ENCODE assay signal across 7 cellular contexts in the genomic region with DNA sequence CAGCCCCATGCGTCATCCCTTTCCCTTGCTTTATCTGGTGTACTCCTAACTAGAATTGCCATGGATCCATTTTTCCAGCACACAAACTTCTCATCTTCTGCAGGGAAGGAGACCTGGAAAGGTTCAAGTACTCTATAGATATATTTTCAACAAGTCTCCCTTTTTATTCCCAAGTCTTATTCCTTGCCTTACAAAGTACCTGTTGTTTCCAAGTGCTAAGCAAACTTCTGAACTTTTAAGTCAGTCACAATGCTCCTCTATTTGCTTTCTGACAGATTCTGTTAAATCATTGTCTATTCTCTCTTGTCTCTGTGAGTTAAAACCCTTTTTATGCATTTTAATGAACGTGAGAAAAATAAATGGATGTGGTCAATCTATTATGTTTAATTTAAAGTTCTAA. TPM values are rescaled to one million over a fixed set of nuclear protein-coding genes. Genes with fewer than 3 reads are reported as not detected.
"Had no signal": no experiment of that assay in that cellular context is flagged by ENCODE, and none has a peak within 500 bp of the region (broad histone marks: within the 10 kb centered on the region; RNA-seq: fewer than 3 reads in every experiment).

No MANE protein-coding gene starts in this region.

- H3K4me3 ChIP-seq: GM23248, K562 had no signal

- H2AFZ ChIP-seq: GM23248 had no signal

- H3K4me3 Mint-ChIP-seq: H9 had no signal

- DNase-seq: GM23248, H9, HCEC 1CT, IMR-90 had no signal

- H3K9ac ChIP-seq: GM23248 had no signal

- H3K9me3 Mint-ChIP-seq: H9 had no signal

- H3K27ac Mint-ChIP-seq: H9 had no signal

- H3K27ac ChIP-seq: GM23248 had no signal

- ATAC-seq: K562 had no signal

RNA-seq across cellular contexts. Expression of gene CCDC73, which starts 20.4 kb away (rescaled TPM):
- total RNA-seq: GM23248, H1, HT-29, IMR-90, K562 had no signal
- polyA plus RNA-seq: GM23248, H1, IMR-90 had no signal

RNA-seq across cellular contexts. Expression of gene PRRG4, which starts 55.6 kb away (rescaled TPM):
- total RNA-seq: GM23248, IMR-90, K562 had no signal
- polyA plus RNA-seq: GM23248, IMR-90, K562 had no signal
